ENCODE assay signal across 30 cellular contexts in the genomic region with DNA sequence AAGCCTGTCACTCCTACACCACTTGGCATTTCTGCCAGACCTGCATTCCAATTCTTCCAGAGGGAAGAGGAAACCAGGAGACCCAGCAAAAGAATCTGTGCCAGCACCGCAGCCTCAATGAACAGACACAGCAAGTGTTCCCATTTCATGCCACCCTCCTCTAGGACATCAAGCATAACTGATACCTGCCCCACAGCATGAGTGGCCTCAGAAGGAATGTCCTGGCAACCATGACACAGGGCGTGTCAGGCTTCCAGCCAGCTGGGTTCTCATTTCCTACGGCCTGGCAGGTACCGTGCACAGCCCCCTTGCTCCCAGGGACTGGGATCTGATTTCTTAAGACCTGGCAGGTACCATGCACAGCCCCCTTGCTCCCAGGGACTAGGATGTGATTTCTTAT. TPM values are rescaled to one million over a fixed set of nuclear protein-coding genes. Genes with fewer than 3 reads are reported as not detected.
DNase-seq lines count a peak whose midpoint lies in the region; ATAC-seq and TF ChIP-seq lines count a peak whose summit lies in the region.
"Had no signal": no experiment of that assay in that cellular context is flagged by ENCODE, and none has a peak within 500 bp of the region (broad histone marks: within the 10 kb centered on the region; RNA-seq: fewer than 3 reads in every experiment).

No MANE protein-coding gene starts in this region.

- H3K4me2 ChIP-seq in PC-3 (ENCODE audit: low read length) = peak overlapping the region; percentile 74
- H3K4me2 ChIP-seq: smooth muscle cell had no signal

- BruUV-seq in Calu3 (replicated peaks; lab: Mats Ljungman, UMichigan) = no TSS peak
- no TSS peak for BruUV-seq in PC-3 (replicated peaks; lab: Mats Ljungman, UMichigan)

- no peak overlapping the region for H3K4me3 Mint-ChIP-seq in Calu3 (ENCODE audit: low read depth, unreplicated experiment)
- H3K4me3 Mint-ChIP-seq: activated T-helper 1 cell treated with anti-CD3 and anti-CD28 coated beads, Interleukin-12 subunit alpha, Interleukin-12 subunit beta, Interleukin-2, Interleukin-4 antibody, amounts not matched to agents 30 ng/mL and 10 ng/mL and 1 ng/mL, durations not matched to agents 14 hours and 24 hours and 36 hours; H9; stimulated activated memory B cell treated with anti-CD40 and anti-IgM and Interleukin-4, amounts not matched to agents 10 μg/mL and 1 μg/mL and 100 μg/mL, for 72 hours had no signal

- no peak for TF ChIP-seq POLR2A in esophagus squamous epithelium (IDR thresholded peaks at IDR 0.05)

- H2AFZ ChIP-seq in PC-3 (ENCODE audit: low read length) = 0 out of 2 replicates have a peak overlapping the region, but pooled peaks have one; percentile 27

- no peaks in the 10 kb centered on the region for H3K27me3 ChIP-seq in PC-3 (ENCODE audit: low read length)
- no peaks in the 10 kb centered on the region for H3K27me3 ChIP-seq in esophagus squamous epithelium
- no peaks in the 10 kb centered on the region for H3K27me3 ChIP-seq in psoas muscle (ENCODE audit: insufficient read depth in 3 of 3, low read length in 2 of 3)
- H3K27me3 ChIP-seq: dorsolateral prefrontal cortex, neutrophil, vagina had no signal

- H3K9me3 ChIP-seq in PC-3 (ENCODE audit: low read length) (no peaks in the 10 kb centered on the region), esophagus squamous epithelium (no peaks in the 10 kb centered on the region), psoas muscle (no peaks in the 10 kb centered on the region)
- H3K9me3 ChIP-seq: neutrophil, vagina had no signal

- intact Hi-C loops in Calu3 (cut with micrococcal nuclease; ENCODE audit: unreplicated experiment) (no loop called here), PC-3 (cut with micrococcal nuclease) (loop anchor here (5.0 kb wide), 1 partner anchor 122 kb away; no protein-coding TSS in a partner anchor), esophagus squamous epithelium (cut with DNase I) (no loop called here), psoas muscle (cut with DNase I) (no loop called here)

- no peaks in the 10 kb centered on the region for H3K9me3 Mint-ChIP-seq in Calu3 (ENCODE audit: low read depth, unreplicated experiment)
- H3K9me3 Mint-ChIP-seq: activated T-helper 1 cell treated with anti-CD3 and anti-CD28 coated beads, Interleukin-12 subunit alpha, Interleukin-12 subunit beta, Interleukin-2, Interleukin-4 antibody, amounts not matched to agents 30 ng/mL and 10 ng/mL and 1 ng/mL, durations not matched to agents 14 hours and 24 hours and 36 hours; H9; stimulated activated memory B cell treated with anti-CD40 and anti-IgM and Interleukin-4, amounts not matched to agents 10 μg/mL and 1 μg/mL and 100 μg/mL, for 72 hours had no signal

- H4K20me1 ChIP-seq in PC-3 (ENCODE audit: low read length) = no peaks in the 10 kb centered on the region

- no peaks in the 10 kb centered on the region for H3K27me3 Mint-ChIP-seq in Calu3 (ENCODE audit: unreplicated experiment)
- H3K27me3 Mint-ChIP-seq: stimulated activated memory B cell treated with anti-CD40 and anti-IgM and Interleukin-4, amounts not matched to agents 10 μg/mL and 1 μg/mL and 100 μg/mL, for 72 hours had no signal

- peaks cover 34% of the 10 kb centered on the region for H3K36me3 ChIP-seq in PC-3 (ENCODE audit: low read depth, low read length)
- H3K36me3 ChIP-seq in esophagus squamous epithelium = peaks cover 10 to 100% (median 12%) of the 10 kb centered on the region in 3 donors
- peaks cover 0 to 74% of the 10 kb centered on the region in 2 donors for H3K36me3 ChIP-seq in psoas muscle (ENCODE audit: insufficient read depth in 1 of 2, low read depth in 1 of 2)

- H3K4me3 ChIP-seq in PC-3 (ENCODE audit: low read length) (peak overlapping the region; percentile 46; the same call in 1 of the 2 replicates), esophagus squamous epithelium (no peak overlapping the region), psoas muscle (peak overlapping the region; percentile 15), coronary artery (no peak overlapping the region)
- H3K4me3 ChIP-seq: dorsolateral prefrontal cortex, GM12878, smooth muscle cell, vagina had no signal

- H3K27ac ChIP-seq in PC-3 (ENCODE audit: low read length) (peak overlapping the region; percentile 93), esophagus squamous epithelium (peak overlapping the region; percentile 51 to 81 (median 66)), psoas muscle (peak overlapping the region; percentile 75), coronary artery (no peak overlapping the region)
- H3K27ac ChIP-seq: dorsolateral prefrontal cortex, neutrophil, vagina, WERI-Rb-1 had no signal

- H3K4me1 ChIP-seq in PC-3 (ENCODE audit: insufficient read depth, low read length) (peaks cover 27% of the 10 kb centered on the region), esophagus squamous epithelium (peaks cover 0 to 28% (median 12%) of the 10 kb centered on the region in 3 donors), psoas muscle (peaks cover 22% of the 10 kb centered on the region)

- H3K79me2 ChIP-seq in PC-3 (ENCODE audit: low read length) = peaks cover 56% of the 10 kb centered on the region

- H3K27ac Mint-ChIP-seq in Calu3 (ENCODE audit: unreplicated experiment) = no peak overlapping the region
- H3K27ac Mint-ChIP-seq: activated T-helper 1 cell treated with anti-CD3 and anti-CD28 coated beads, Interleukin-12 subunit alpha, Interleukin-12 subunit beta, Interleukin-2, Interleukin-4 antibody, amounts not matched to agents 30 ng/mL and 10 ng/mL and 1 ng/mL, durations not matched to agents 14 hours and 24 hours and 36 hours; stimulated activated memory B cell treated with anti-CD40 and anti-IgM and Interleukin-4, amounts not matched to agents 10 μg/mL and 1 μg/mL and 100 μg/mL, for 72 hours had no signal

- POLR2A ChIA-PET in PC-3 (lab: Charles Lee; ENCODE audit: unreplicated experiment) = interaction anchor here (0.6 to 0.7 kb wide), 3 partner anchors 45 to 177 kb away, joined by 3 to 13 read pairs (median 3); no protein-coding TSS in a partner anchor

- H3K4me1 Mint-ChIP-seq in Calu3 (ENCODE audit: low read depth, unreplicated experiment) = peaks cover 16% of the 10 kb centered on the region
- H3K4me1 Mint-ChIP-seq: H9 had no signal

- DNase-seq in Calu3 (peak; percentile 59), PC-3 (peak; percentile 87), esophagus squamous epithelium (lab: John Stamatoyannopoulos, UW) (no peak), psoas muscle (peak in 1 of 2 donors; percentile 73), coronary artery (ENCODE audit: low spot score) (no peak), globus pallidus (ENCODE audit: low spot score) (no peak)
- DNase-seq: ACHN; activated CD4-positive, alpha-beta T cell treated with anti-CD3 and anti-CD28 coated beads, Interleukin-2, amount 50 U/mL, for 1 hour; activated naive CD4-positive, alpha-beta T cell treated with anti-CD3 and anti-CD28 coated beads, Interleukin-2, amount 50 U/mL, for 16 hours; anterior cingulate cortex; caudate nucleus; dorsolateral prefrontal cortex; foreskin fibroblast; H9; hypothalamus; mesenchymal stem cell; NCI-H1092 treated with DMSO at 0.1 percent for 48 hours; NCI-H2029; NCI-H2227 treated with DMSO at 0.1 percent for 48 hours; stimulated activated CD4-positive, alpha-beta T cell treated with anti-CD3 and anti-CD28 coated beads, Interleukin-2, amount 100 ng/mL, for 48 hours; WERI-Rb-1 had no signal

- no peaks in the 10 kb centered on the region for H3F3A ChIP-seq in PC-3 (ENCODE audit: low read length, unreplicated experiment)

- H3K36me3 Mint-ChIP-seq in Calu3 (ENCODE audit: insufficient read depth, unreplicated experiment) = peaks cover 36% of the 10 kb centered on the region

- H3K9ac ChIP-seq in PC-3 (ENCODE audit: low read length) = peak overlapping the region; percentile 42; the same call in 1 of the 2 replicates

- no peak for TF ChIP-seq CTCF in Calu3 (IDR thresholded peaks at IDR 0.05; ENCODE audit: unreplicated experiment)
- TF ChIP-seq CTCF in PC-3 (conservative IDR thresholded peaks at IDR 0.05; ENCODE audit: low read depth, low read length) = no peak
- TF ChIP-seq CTCF in esophagus squamous epithelium (IDR thresholded peaks at IDR 0.05) = no peak
- no peak for TF ChIP-seq CTCF in psoas muscle (IDR thresholded peaks at IDR 0.05)
- no peak for TF ChIP-seq CTCF in coronary artery (IDR thresholded peaks at IDR 0.05)

- CTCF ChIA-PET in Calu3 (lab: Charles Lee) (no interaction called here), PC-3 (lab: Charles Lee) (interaction anchor here (0.7 kb wide), 1 partner anchor 123 kb away, joined by 3 read pairs; no protein-coding TSS in a partner anchor)

- ATAC-seq in PC-3 (peak; percentile 91), psoas muscle (peak; percentile 88 to 94 (median 91)), GM18861 (IDR thresholded peaks at IDR 0.05; ENCODE audit: unreplicated experiment) (no peak), GM21717 (IDR thresholded peaks at IDR 0.05; ENCODE audit: unreplicated experiment) (no peak)
- ATAC-seq: GM12878; SK-N-SH treated with all-trans-retinoic acid at 6 μM for 48 hours; stimulated activated memory B cell treated with anti-CD40 and anti-IgM and Interleukin-4, amounts not matched to agents 10 μg/mL and 1 μg/mL and 100 μg/mL, for 72 hours had no signal

- whole genome bisulfite sequencing in esophagus squamous epithelium, 2 donors = 33 to 50% methylated on average over 1 of the region's 4 CpGs
- WGBS in psoas muscle, 3 donors = 29 to 37% (median 33%) methylated on average over 4 of the region's 4 CpGs

- no peaks in the 10 kb centered on the region for H3K9me2 ChIP-seq in PC-3 (replicated peaks; ENCODE audit: low read length)

RNA-seq across cellular contexts. Expression of gene MAD1L1, which starts 7.8 kb away (rescaled TPM):
- total RNA-seq in Calu3 (2022) = 85.2 and 86.0 TPM in 2 replicates
- total RNA-seq in PC-3 (2014; rRNA removed) = 88.4 and 146 TPM in 2 replicates
- total RNA-seq in esophagus squamous epithelium = 10 to 100 TPM; 16.6 to 40.4 (median 30.2) TPM
- 10 to 100 TPM; 11.8 to 16.4 (median 15.3) TPM for total RNA-seq in psoas muscle
- polyA plus RNA-seq in psoas muscle = 10 to 100 TPM; 11.7 to 17.5 (median 17.5) TPM

RNA-seq across cellular contexts. Expression of gene MRM2, which starts 17.1 kb away (rescaled TPM):
- total RNA-seq in Calu3 (2022) (60.1 and 64.3 TPM in 2 replicates), PC-3 (2014; rRNA removed) (42.6 and 42.9 TPM in 2 replicates), esophagus squamous epithelium (10 to 100 TPM; 16.8 to 31.5 (median 17.9) TPM), psoas muscle (10 to 100 TPM; 15.9 to 21.9 (median 18.4) TPM)
- 10 to 100 TPM; 21.6 to 53.0 (median 41.1) TPM for polyA plus RNA-seq in psoas muscle

RNA-seq across cellular contexts. Expression of gene NUDT1, which starts 17.1 kb away (rescaled TPM):
- total RNA-seq in Calu3 (2022) (52.2 and 65.6 TPM in 2 replicates), PC-3 (2014; rRNA removed) (58.5 and 59.3 TPM in 2 replicates), esophagus squamous epithelium (10 to 100 TPM; 16.3 to 51.7 (median 28.2) TPM), psoas muscle (10 to 100 TPM in 2 of 4 donors, 1 to 10 TPM in 2; 5.6 to 12.4 (median 8.4) TPM)
- polyA plus RNA-seq in psoas muscle = 10 to 100 TPM; 13.6 to 29.2 (median 19.1) TPM

Comparison
In these comparisons a context has a peak if more than half of its experiments do, and no peak if none do; other contexts are left out.
1. DNase-seq: peak in Calu3 (single experiment) and PC-3 (single experiment); none in esophagus squamous epithelium (single experiment), coronary artery (single experiment) and globus pallidus (single experiment).
2. ATAC-seq: peak in PC-3 (single experiment) and psoas muscle (4 of 4); none in GM18861 (single experiment) and GM21717 (single experiment).
3. H3K27ac ChIP-seq: peak in PC-3 (single experiment), esophagus squamous epithelium (4 of 4) and psoas muscle (single experiment); none in coronary artery (0 of 2).
4. H3K4me3 ChIP-seq: peak in PC-3 (single experiment) and psoas muscle (single experiment); none in esophagus squamous epithelium (0 of 4) and coronary artery (single experiment).